Comparison of ENCODE assay signal across 9 cellular contexts in the genomic region with DNA sequence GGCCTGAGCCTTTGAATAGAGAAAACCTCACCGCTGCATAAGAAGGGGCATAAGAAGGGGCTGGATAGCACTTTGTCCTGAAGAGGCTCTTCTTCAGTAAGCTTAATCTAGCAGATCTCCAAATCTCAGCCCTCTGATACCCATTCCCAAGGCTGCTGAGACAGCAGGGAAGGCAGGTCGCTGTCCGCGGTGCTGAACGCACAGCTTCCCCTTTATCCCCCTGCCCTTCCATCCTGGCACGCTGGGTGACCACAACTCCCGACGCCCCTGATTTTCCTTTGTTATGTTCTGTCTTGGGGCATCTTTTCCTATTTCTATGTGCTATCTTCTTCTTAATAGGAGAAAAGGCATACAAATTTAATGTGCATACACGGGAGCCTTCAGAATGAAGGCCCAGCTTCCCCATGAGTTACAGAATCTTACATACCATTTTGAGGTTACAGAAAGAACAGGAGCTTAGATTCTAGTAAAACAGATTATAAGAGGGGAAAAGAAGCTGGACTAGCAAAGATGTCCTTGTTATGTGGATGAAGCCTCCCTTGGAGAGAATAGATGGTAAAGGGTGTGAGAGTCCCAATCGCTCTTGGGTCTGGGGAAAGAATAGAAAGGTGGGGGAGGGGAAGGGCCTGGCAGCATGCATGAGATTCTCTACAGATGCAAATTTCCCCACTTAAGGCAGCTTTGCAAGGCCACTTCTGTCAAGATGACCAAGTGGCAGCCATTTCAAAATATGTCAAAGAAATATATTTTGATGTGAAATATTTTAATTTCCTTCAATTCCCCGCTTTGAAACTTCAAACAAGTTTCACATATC. TPM values are rescaled to one million over a fixed set of nuclear protein-coding genes. Genes with fewer than 3 reads are reported as not detected.
DNase-seq lines count a peak whose midpoint lies in the region; ATAC-seq, FAIRE-seq and TF ChIP-seq lines count a peak whose summit lies in the region.
"Had no signal": no experiment of that assay in that cellular context is flagged by ENCODE, and none has a peak within 500 bp of the region (broad histone marks: within the 10 kb centered on the region; RNA-seq: fewer than 3 reads in every experiment).

No MANE protein-coding gene starts in this region.

- FAIRE-seq in small intestine (lab: Jason Lieb, UNC): no peak

- H3K4me3 ChIP-seq in left ventricle myocardium inferior (no peak overlapping the region), small intestine (ENCODE audit: low read depth in 1 of 2, low read length in 2 of 2) (no peak overlapping the region)
- H3K4me3 ChIP-seq: skin epidermis had no signal

- in situ Hi-C loops in GM13976 (cut with MboI; ENCODE audit: low sequenced_read_pairs, unreplicated experiment): no loop called here

- H3K4me1 ChIP-seq in left ventricle myocardium inferior (no peaks in the 10 kb centered on the region), small intestine (ENCODE audit: control insufficient read depth in 2 of 2, insufficient read depth in 1 of 2, low read depth in 1 of 2, low read length in 1 of 2) (no peaks in the 10 kb centered on the region)

- intact Hi-C loops in left ventricle myocardium inferior (cut with micrococcal nuclease): no loop called here

- ATAC-seq in GM21717 (IDR thresholded peaks at IDR 0.05; ENCODE audit: unreplicated experiment): no peak

- 7 to 11% (median 10%) methylated on average over 11 of the region's 11 CpGs for WGBS in small intestine, 3 donors

- no peak overlapping the region for H3K27ac Mint-ChIP-seq in activated CD4-positive, alpha-beta memory T cell treated with anti-CD3 and anti-CD28 coated beads, Interleukin-2, amount 10 ng/mL, durations not matched to agents 7 days and 5 days

- peaks cover 14% of the 10 kb centered on the region for H3K27me3 Mint-ChIP-seq in activated CD4-positive, alpha-beta memory T cell treated with anti-CD3 and anti-CD28 coated beads, Interleukin-2, amount 10 ng/mL, durations not matched to agents 7 days and 5 days

- H3K9me3 ChIP-seq in left ventricle myocardium inferior (replicated peaks) (peaks cover 26% of the 10 kb centered on the region), small intestine (ENCODE audit: control insufficient read depth, low read depth) (no peaks in the 10 kb centered on the region)

- H3K36me3 ChIP-seq in left ventricle myocardium inferior (no peaks in the 10 kb centered on the region), small intestine (ENCODE audit: control insufficient read depth in 2 of 2, insufficient read depth in 2 of 2, low read length in 2 of 2) (no peaks in the 10 kb centered on the region)

- TF ChIP-seq CTCF in left ventricle myocardium inferior (IDR thresholded peaks at IDR 0.05; ENCODE audit: borderline replicate concordance) (no peak), GM13976 (IDR thresholded peaks at IDR 0.05; ENCODE audit: borderline replicate concordance, control extremely low read depth, extremely low read depth, insufficient read depth, missing control alignments) (no peak)

- peak; percentile 77 for DNase-seq in AG08396 (ENCODE audit: low spot score)
- DNase-seq in HT1080 (ENCODE audit: low read depth): peak; percentile 56
- DNase-seq in activated CD4-positive, alpha-beta memory T cell treated with anti-CD3 and anti-CD28 coated beads, Interleukin-2, amount 10 ng/mL, durations not matched to agents 7 days and 5 days: peak; percentile 42
- peak; percentile 58 for DNase-seq in left ventricle myocardium inferior
- peak; percentile 44 for DNase-seq in small intestine
- DNase-seq in activated CD4-positive, CD25-positive, alpha-beta regulatory T cell treated with anti-CD3 and anti-CD28 coated beads, Interleukin-2, amount 50 U/mL, for 72 hours: no peak
- DNase-seq in GM13976 (ENCODE audit: low spot score): no peak

- no peaks in the 10 kb centered on the region for H3K4me1 Mint-ChIP-seq in activated CD4-positive, alpha-beta memory T cell treated with anti-CD3 and anti-CD28 coated beads, Interleukin-2, amount 10 ng/mL, durations not matched to agents 7 days and 5 days

- no peaks in the 10 kb centered on the region for H3K36me3 Mint-ChIP-seq in activated CD4-positive, alpha-beta memory T cell treated with anti-CD3 and anti-CD28 coated beads, Interleukin-2, amount 10 ng/mL, durations not matched to agents 7 days and 5 days (ENCODE audit: low read depth)

- CTCF ChIA-PET in activated CD4-positive, alpha-beta memory T cell treated with anti-CD3 and anti-CD28 coated beads, Interleukin-2, amount 10 ng/mL, durations not matched to agents 7 days and 5 days (lab: Charles Lee): interaction anchor here (0.9 kb wide), 1 partner anchor 17 kb away, joined by 3 read pairs; no protein-coding TSS in a partner anchor

- H3K9me3 Mint-ChIP-seq in activated CD4-positive, alpha-beta memory T cell treated with anti-CD3 and anti-CD28 coated beads, Interleukin-2, amount 10 ng/mL, durations not matched to agents 7 days and 5 days: no peaks in the 10 kb centered on the region

- H3K27ac ChIP-seq in left ventricle myocardium inferior (replicated peaks): no peak overlapping the region
- H3K27ac ChIP-seq in small intestine (ENCODE audit: low read depth in 1 of 2, low read length in 1 of 2): no peak overlapping the region
- H3K27ac ChIP-seq: skin epidermis had no signal

- POLR2A ChIA-PET in activated CD4-positive, alpha-beta memory T cell treated with anti-CD3 and anti-CD28 coated beads, Interleukin-2, amount 10 ng/mL, durations not matched to agents 7 days and 5 days (lab: Charles Lee): no interaction called here

- H3K27me3 ChIP-seq in left ventricle myocardium inferior (ENCODE audit: low read depth) (peaks cover 44% of the 10 kb centered on the region), small intestine (ENCODE audit: control insufficient read depth in 2 of 2, insufficient read depth in 2 of 2, low read length in 2 of 2) (peaks cover 0 to 9% of the 10 kb centered on the region in 2 donors)

- H3K4me3 Mint-ChIP-seq in activated CD4-positive, alpha-beta memory T cell treated with anti-CD3 and anti-CD28 coated beads, Interleukin-2, amount 10 ng/mL, durations not matched to agents 7 days and 5 days: no peak overlapping the region

RNA-seq across cellular contexts. Expression of gene SULT4A1, which starts 5.7 kb away (rescaled TPM):
- 0.26 and 0.33 TPM in 2 replicates for total RNA-seq in HT1080 (2014; rRNA removed; shearing (Covaris generic))
- polyA plus RNA-seq in HT1080 (2015; cell fraction: cytosol; rRNA removed): 0.33 and 0.66 TPM in 2 replicates
- 3.5 and 4.2 TPM in 2 replicates for polyA plus RNA-seq in HT1080 (2015; cell fraction: nucleus; rRNA removed)
- not detected for total RNA-seq in activated CD4-positive, alpha-beta memory T cell treated with anti-CD3 and anti-CD28 coated beads, Interleukin-2, amount 10 ng/mL, durations not matched to agents 7 days and 5 days
- total RNA-seq in left ventricle myocardium inferior: 0.08 TPM
- polyA plus RNA-seq in small intestine: 10 to 100 TPM; 14.2 to 60.4 (median 21.6) TPM

RNA-seq across cellular contexts. Expression of gene PNPLA5, which starts 23.8 kb away (rescaled TPM):
- total RNA-seq in HT1080 (2014; rRNA removed; shearing (Covaris generic)): not detected in 2 replicates
- 0.05 TPM in 1 of 2 replicates, not detected in the other for polyA plus RNA-seq in HT1080 (2015; cell fraction: cytosol; rRNA removed)
- not detected in 2 replicates for polyA plus RNA-seq in HT1080 (2015; cell fraction: nucleus; rRNA removed)
- not detected for total RNA-seq in activated CD4-positive, alpha-beta memory T cell treated with anti-CD3 and anti-CD28 coated beads, Interleukin-2, amount 10 ng/mL, durations not matched to agents 7 days and 5 days
- total RNA-seq in left ventricle myocardium inferior: not detected
- not detected for polyA plus RNA-seq in small intestine

RNA-seq across cellular contexts. Expression of gene PNPLA3, which starts 55.6 kb away (rescaled TPM):
- total RNA-seq in HT1080 (2014; rRNA removed; shearing (Covaris generic)): 1.7 and 4.3 TPM in 2 replicates
- polyA plus RNA-seq in HT1080 (2015; cell fraction: cytosol; rRNA removed): 1.7 and 1.9 TPM in 2 replicates
- 6.2 and 7.0 TPM in 2 replicates for polyA plus RNA-seq in HT1080 (2015; cell fraction: nucleus; rRNA removed)
- total RNA-seq in activated CD4-positive, alpha-beta memory T cell treated with anti-CD3 and anti-CD28 coated beads, Interleukin-2, amount 10 ng/mL, durations not matched to agents 7 days and 5 days: under 1 TPM in 1 of 2 experiments, not detected in 1; 0.08 TPM
- not detected for total RNA-seq in left ventricle myocardium inferior
- 1 to 10 TPM in 1 of 3 donors, under 1 TPM in 1, not detected in 1; 0.22 to 4.0 TPM for polyA plus RNA-seq in small intestine

RNA-seq across cellular contexts. Expression of gene EFCAB6, which starts 55.9 kb away (rescaled TPM):
- total RNA-seq in HT1080 (2014; rRNA removed; shearing (Covaris generic)): not detected in 2 replicates
- 0.03 and 0.29 TPM in 2 replicates for polyA plus RNA-seq in HT1080 (2015; cell fraction: cytosol; rRNA removed)
- polyA plus RNA-seq in HT1080 (2015; cell fraction: nucleus; rRNA removed): 0.33 TPM in 1 of 2 replicates, not detected in the other
- total RNA-seq in activated CD4-positive, alpha-beta memory T cell treated with anti-CD3 and anti-CD28 coated beads, Interleukin-2, amount 10 ng/mL, durations not matched to agents 7 days and 5 days: under 1 TPM in 1 of 2 experiments, not detected in 1; 0.18 TPM
- 1.8 TPM for total RNA-seq in left ventricle myocardium inferior
- polyA plus RNA-seq in small intestine: under 1 TPM in 1 of 3 donors, not detected in 2; 0.34 TPM

Comparison
In these comparisons a context has a peak if more than half of its experiments do, and no peak if none do; other contexts are left out.
1. DNase-seq: peak in AG08396 (single experiment), HT1080 (single experiment), activated CD4-positive, alpha-beta memory T cell treated with anti-CD3 and anti-CD28 coated beads, Interleukin-2, amount 10 ng/mL, durations not matched to agents 7 days and 5 days (single experiment), left ventricle myocardium inferior (single experiment) and small intestine (single experiment); none in activated CD4-positive, CD25-positive, alpha-beta regulatory T cell treated with anti-CD3 and anti-CD28 coated beads, Interleukin-2, amount 50 U/mL, for 72 hours (single experiment) and GM13976 (single experiment).